17 cellular contexts compared by ENCODE assay signal in genomic region chr11:69922596-69923111, GRCh38.
"Had no signal": no experiment of that assay in that cellular context is flagged by ENCODE, and none has a peak within 500 bp of the region (broad histone marks: within the 10 kb centered on the region; RNA-seq: fewer than 3 reads in every experiment).

No MANE protein-coding gene starts in this region.

- H3K27ac ChIP-seq: neutrophil, WERI-Rb-1 had no signal

- H3K9me3 Mint-ChIP-seq: activated T-cell treated with anti-CD3 and anti-CD28 coated beads, Interleukin-2, amount 50 U/mL, for 72 hours; naive thymus-derived CD8-positive, alpha-beta T cell had no signal

- ATAC-seq: activated T-cell treated with anti-CD3 and anti-CD28 coated beads, Interleukin-2, amount 50 U/mL, for 72 hours; heart left ventricle; naive thymus-derived CD8-positive, alpha-beta T cell; stimulated activated naive CD8-positive, alpha-beta T cell treated with anti-CD3 and anti-CD28 coated beads, Interleukin-15, amount 100 ng/mL, for 72 hours had no signal

- H3K27ac Mint-ChIP-seq: activated T-cell treated with anti-CD3 and anti-CD28 coated beads, Interleukin-2, amount 50 U/mL, for 72 hours had no signal

- H3K36me3 ChIP-seq: breast epithelium, heart left ventricle, neutrophil, suprapubic skin, WERI-Rb-1 had no signal

- DNase-seq: activated CD4-positive, alpha-beta T cell treated with anti-CD3 and anti-CD28 coated beads for 1 hour; activated CD4-positive, alpha-beta T cell treated with anti-CD3 and anti-CD28 coated beads, Interleukin-2, amount 50 U/mL, for 4 hours; activated gamma-delta T cell treated with Interleukin-2 at 50 U/mL for 16 hours; activated T-cell treated with anti-CD3 and anti-CD28 coated beads, Interleukin-2, amount 50 U/mL, for 72 hours; cerebellar nuclear complex; effector CD4-positive, alpha-beta T cell; naive thymus-derived CD8-positive, alpha-beta T cell; stimulated activated CD4-positive, alpha-beta T cell treated with anti-CD3 and anti-CD28 coated beads, Interleukin-15, amount 100 ng/mL, for 24 hours; stimulated activated CD4-positive, alpha-beta T cell treated with anti-CD3 and anti-CD28 coated beads, Interleukin-4, amount 100 ng/mL, for 1 hour; stimulated activated naive CD8-positive, alpha-beta T cell treated with anti-CD3 and anti-CD28 coated beads, Interleukin-15, amount 100 ng/mL, for 72 hours; SW 1271; trophoblast cell; WERI-Rb-1 had no signal

- H3K4me3 Mint-ChIP-seq: activated T-cell treated with anti-CD3 and anti-CD28 coated beads, Interleukin-2, amount 50 U/mL, for 72 hours; naive thymus-derived CD8-positive, alpha-beta T cell; stimulated activated naive CD8-positive, alpha-beta T cell treated with anti-CD3 and anti-CD28 coated beads, Interleukin-15, amount 100 ng/mL, for 72 hours had no signal

- H3K27me3 ChIP-seq: breast epithelium had no signal

- H3K4me3 ChIP-seq: breast epithelium, heart left ventricle, suprapubic skin had no signal

- H3K9me3 ChIP-seq: breast epithelium, heart left ventricle, neutrophil, suprapubic skin had no signal
